ENCODE assay signal across 18 cellular contexts in genomic region chr17:48459070-48459469, GRCh38. TPM values are rescaled to one million over a fixed set of nuclear protein-coding genes. Genes with fewer than 3 reads are reported as not detected.
A peak's percentile ranks its signal among the peaks of the same experiment; 100 is the strongest.
DNase-seq lines count a peak whose midpoint lies in the region; ATAC-seq lines count a peak whose summit lies in the region.
"Had no signal": no experiment of that assay in that cellular context is flagged by ENCODE, and none has a peak within 500 bp of the region (broad histone marks: within the 10 kb centered on the region; RNA-seq: fewer than 3 reads in every experiment).

No MANE protein-coding gene starts in this region.

- no peak overlapping the region for H3K27ac ChIP-seq in CD4-positive, CD25-positive, alpha-beta regulatory T cell (ENCODE audit: insufficient read depth, low read length, poor library complexity, severe bottlenecking)
- H3K27ac ChIP-seq: C4-2B, PC-9 had no signal

- no peaks in the 10 kb centered on the region for H3K36me3 Mint-ChIP-seq in activated CD4-positive, alpha-beta T cell treated with anti-CD3 and anti-CD28 coated beads, Interleukin-2, amount 10 ng/mL, durations not matched to agents 24 days and 14 days (ENCODE audit: low read depth)
- H3K36me3 Mint-ChIP-seq in activated CD4-positive, alpha-beta T cell treated with anti-CD3 and anti-CD28 coated beads, Interleukin-2, amount 10 ng/mL, durations not matched to agents 7 days and 5 days (ENCODE audit: low read depth) = peaks cover 10% of the 10 kb centered on the region
- no peaks in the 10 kb centered on the region for H3K36me3 Mint-ChIP-seq in CD4-positive, CD25-positive, alpha-beta regulatory T cell
- peaks cover 8% of the 10 kb centered on the region for H3K36me3 Mint-ChIP-seq in T-helper 2 cell treated with Interferon-gamma antibody and Interleukin-4, amounts not matched to agents 5 μg/mL and 100 μg/mL, for 36 hours (ENCODE audit: low read depth)

- POLR2A ChIA-PET in activated CD4-positive, alpha-beta T cell treated with anti-CD3 and anti-CD28 coated beads, Interleukin-2, amount 10 ng/mL, durations not matched to agents 7 days and 5 days (lab: Charles Lee) = interaction anchor here (0.6 kb wide), 1 partner anchor 69 kb away, joined by 3 read pairs; no protein-coding TSS in a partner anchor

- peaks cover 42% of the 10 kb centered on the region for H3K4me1 Mint-ChIP-seq in activated CD4-positive, alpha-beta T cell treated with anti-CD3 and anti-CD28 coated beads, Interleukin-2, amount 10 ng/mL, durations not matched to agents 24 days and 14 days
- peaks cover 53% of the 10 kb centered on the region for H3K4me1 Mint-ChIP-seq in activated CD4-positive, alpha-beta T cell treated with anti-CD3 and anti-CD28 coated beads, Interleukin-2, amount 10 ng/mL, durations not matched to agents 7 days and 5 days
- peaks cover 20 to 49% (median 33%) of the 10 kb centered on the region in 4 donors for H3K4me1 Mint-ChIP-seq in CD4-positive, CD25-positive, alpha-beta regulatory T cell
- peaks cover 55% of the 10 kb centered on the region for H3K4me1 Mint-ChIP-seq in T-helper 2 cell treated with Interferon-gamma antibody and Interleukin-4, amounts not matched to agents 5 μg/mL and 100 μg/mL, for 36 hours (ENCODE audit: low read depth)

- no peak for ATAC-seq in CD4-positive, CD25-positive, alpha-beta regulatory T cell (ENCODE audit: low read depth in 2 of 2)
- ATAC-seq in GM21723 (IDR thresholded peaks at IDR 0.05; ENCODE audit: unreplicated experiment) (peak; percentile 76), HG03457 (IDR thresholded peaks at IDR 0.05; ENCODE audit: unreplicated experiment) (no peak)

- intact Hi-C loops in activated CD4-positive, alpha-beta T cell treated with anti-CD3 and anti-CD28 coated beads, Interleukin-2, amount 10 ng/mL, durations not matched to agents 24 days and 14 days (cut with micrococcal nuclease) = no loop called here

- no peak overlapping the region for H3K4me3 ChIP-seq in CD4-positive, CD25-positive, alpha-beta regulatory T cell (ENCODE audit: low read depth, low read length)
- H3K4me3 ChIP-seq: PC-9 had no signal

- no peaks in the 10 kb centered on the region for H3K9me3 Mint-ChIP-seq in activated CD4-positive, alpha-beta T cell treated with anti-CD3 and anti-CD28 coated beads, Interleukin-2, amount 10 ng/mL, durations not matched to agents 24 days and 14 days
- H3K9me3 Mint-ChIP-seq in activated CD4-positive, alpha-beta T cell treated with anti-CD3 and anti-CD28 coated beads, Interleukin-2, amount 10 ng/mL, durations not matched to agents 7 days and 5 days = peaks cover 1% of the 10 kb centered on the region
- H3K9me3 Mint-ChIP-seq in CD4-positive, CD25-positive, alpha-beta regulatory T cell = no peaks in the 10 kb centered on the region
- H3K9me3 Mint-ChIP-seq in T-helper 2 cell treated with Interferon-gamma antibody and Interleukin-4, amounts not matched to agents 5 μg/mL and 100 μg/mL, for 36 hours = peaks cover 9% of the 10 kb centered on the region

- H3K4me1 ChIP-seq in CD4-positive, CD25-positive, alpha-beta regulatory T cell (ENCODE audit: control insufficient read depth, insufficient read depth, low read length, poor library complexity, severe bottlenecking) = peaks cover 45% of the 10 kb centered on the region

- H3K27ac Mint-ChIP-seq in activated CD4-positive, alpha-beta T cell treated with anti-CD3 and anti-CD28 coated beads, Interleukin-2, amount 10 ng/mL, durations not matched to agents 24 days and 14 days = peak overlapping the region; percentile 4
- H3K27ac Mint-ChIP-seq in activated CD4-positive, alpha-beta T cell treated with anti-CD3 and anti-CD28 coated beads, Interleukin-2, amount 10 ng/mL, durations not matched to agents 7 days and 5 days = no peak overlapping the region
- peak overlapping the region in 2 of 3 donors; percentile 14 to 62 for H3K27ac Mint-ChIP-seq in CD4-positive, CD25-positive, alpha-beta regulatory T cell
- H3K27ac Mint-ChIP-seq in T-helper 2 cell treated with Interferon-gamma antibody and Interleukin-4, amounts not matched to agents 5 μg/mL and 100 μg/mL, for 36 hours = no peak overlapping the region

- no peak overlapping the region for H3K4me3 Mint-ChIP-seq in activated CD4-positive, alpha-beta T cell treated with anti-CD3 and anti-CD28 coated beads, Interleukin-2, amount 10 ng/mL, durations not matched to agents 24 days and 14 days
- H3K4me3 Mint-ChIP-seq in activated CD4-positive, alpha-beta T cell treated with anti-CD3 and anti-CD28 coated beads, Interleukin-2, amount 10 ng/mL, durations not matched to agents 7 days and 5 days = no peak overlapping the region
- H3K4me3 Mint-ChIP-seq in CD4-positive, CD25-positive, alpha-beta regulatory T cell = no peak overlapping the region
- H3K4me3 Mint-ChIP-seq in T-helper 2 cell treated with Interferon-gamma antibody and Interleukin-4, amounts not matched to agents 5 μg/mL and 100 μg/mL, for 36 hours = peak overlapping the region; percentile 0

- no peaks in the 10 kb centered on the region for H3K27me3 ChIP-seq in CD4-positive, CD25-positive, alpha-beta regulatory T cell (ENCODE audit: control insufficient read depth, insufficient read depth, low read length)

- peaks cover 3% of the 10 kb centered on the region for H3K27me3 Mint-ChIP-seq in activated CD4-positive, alpha-beta T cell treated with anti-CD3 and anti-CD28 coated beads, Interleukin-2, amount 10 ng/mL, durations not matched to agents 24 days and 14 days
- H3K27me3 Mint-ChIP-seq in activated CD4-positive, alpha-beta T cell treated with anti-CD3 and anti-CD28 coated beads, Interleukin-2, amount 10 ng/mL, durations not matched to agents 7 days and 5 days = peaks cover 3% of the 10 kb centered on the region
- H3K27me3 Mint-ChIP-seq in CD4-positive, CD25-positive, alpha-beta regulatory T cell = no peaks in the 10 kb centered on the region
- peaks cover 2% of the 10 kb centered on the region for H3K27me3 Mint-ChIP-seq in T-helper 2 cell treated with Interferon-gamma antibody and Interleukin-4, amounts not matched to agents 5 μg/mL and 100 μg/mL, for 36 hours (ENCODE audit: low read depth)

- no peak for DNase-seq in activated CD4-positive, alpha-beta T cell treated with anti-CD3 and anti-CD28 coated beads, Interleukin-2, amount 10 ng/mL, durations not matched to agents 24 days and 14 days
- no peak for DNase-seq in activated CD4-positive, alpha-beta T cell treated with anti-CD3 and anti-CD28 coated beads, Interleukin-2, amount 10 ng/mL, durations not matched to agents 7 days and 5 days
- DNase-seq in CD4-positive, CD25-positive, alpha-beta regulatory T cell = peak in 1 of 3 donors; percentile 61
- peak; percentile 48 for DNase-seq in T-helper 2 cell treated with Interferon-gamma antibody and Interleukin-4, amounts not matched to agents 5 μg/mL and 100 μg/mL, for 36 hours (ENCODE audit: low spot score)
- no peak for DNase-seq in cerebellar nuclear complex (lab: John Stamatoyannopoulos, UW)
- DNase-seq in C1 segment of cervical spinal cord (lab: John Stamatoyannopoulos, UW) = no peak
- DNase-seq: COR-L47, DMS153, EL, HCEC 1CT, KBM-7, NCI-H1048, NCI-H146, NCI-H2107, PC-9 had no signal

- no peaks in the 10 kb centered on the region for H3K9me3 ChIP-seq in CD4-positive, CD25-positive, alpha-beta regulatory T cell (ENCODE audit: control insufficient read depth in 2 of 2, low read length in 2 of 2)

- CTCF ChIA-PET in activated CD4-positive, alpha-beta T cell treated with anti-CD3 and anti-CD28 coated beads, Interleukin-2, amount 10 ng/mL, durations not matched to agents 7 days and 5 days (lab: Charles Lee) = interaction anchor here (0.6 to 1.1 kb wide), 3 partner anchors 15 to 423 kb away, joined by 3 read pairs; no protein-coding TSS in a partner anchor

- H3K36me3 ChIP-seq in CD4-positive, CD25-positive, alpha-beta regulatory T cell (ENCODE audit: control insufficient read depth, insufficient read depth, low read length) = no peaks in the 10 kb centered on the region

RNA-seq across cellular contexts. Expression of gene SKAP1, which starts 29.1 kb away (rescaled TPM):
- total RNA-seq in activated CD4-positive, alpha-beta T cell treated with anti-CD3 and anti-CD28 coated beads, Interleukin-2, amount 10 ng/mL, durations not matched to agents 24 days and 14 days = 59.3 and 63.1 TPM in 2 replicates
- 100 to 1,000 TPM; 123 to 144 TPM for total RNA-seq in activated CD4-positive, alpha-beta T cell treated with anti-CD3 and anti-CD28 coated beads, Interleukin-2, amount 10 ng/mL, durations not matched to agents 7 days and 5 days
- 196 TPM for total RNA-seq in CD4-positive, CD25-positive, alpha-beta regulatory T cell
- polyA plus RNA-seq in CD4-positive, CD25-positive, alpha-beta regulatory T cell = 100 to 1,000 TPM; 348 to 554 (median 391) TPM

Comparison
In these comparisons a context has a peak if more than half of its experiments do, and no peak if none do; other contexts are left out.
1. H3K27ac Mint-ChIP-seq: peak in activated CD4-positive, alpha-beta T cell treated with anti-CD3 and anti-CD28 coated beads, Interleukin-2, amount 10 ng/mL, durations not matched to agents 24 days and 14 days (single experiment) and CD4-positive, CD25-positive, alpha-beta regulatory T cell (2 of 3); none in activated CD4-positive, alpha-beta T cell treated with anti-CD3 and anti-CD28 coated beads, Interleukin-2, amount 10 ng/mL, durations not matched to agents 7 days and 5 days (single experiment) and T-helper 2 cell treated with Interferon-gamma antibody and Interleukin-4, amounts not matched to agents 5 μg/mL and 100 μg/mL, for 36 hours (single experiment).